In the genomic region with DNA sequence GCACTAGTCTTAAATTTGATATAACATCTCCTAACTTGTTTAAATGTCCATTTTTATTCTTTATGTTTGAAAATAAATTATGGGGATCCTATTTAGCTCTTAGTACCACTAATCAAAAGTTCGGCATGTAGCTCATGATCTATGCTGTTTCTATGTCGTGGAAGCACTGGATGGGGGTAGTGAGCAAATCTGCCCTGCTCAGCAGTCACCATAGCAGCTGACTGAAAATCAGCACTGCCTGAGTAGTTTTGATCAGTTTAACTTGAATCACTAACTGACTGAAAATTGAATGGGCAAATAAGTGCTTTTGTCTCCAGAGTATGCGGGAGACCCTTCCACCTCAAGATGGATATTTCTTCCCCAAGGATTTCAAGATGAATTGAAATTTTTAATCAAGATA, we compare ENCODE assay signal across 24 cellular contexts. TPM values are rescaled to one million over a fixed set of nuclear protein-coding genes. Genes with fewer than 3 reads are reported as not detected.
DNase-seq lines count a peak whose midpoint lies in the region; TF ChIP-seq lines count a peak whose summit lies in the region.
"Had no signal": no experiment of that assay in that cellular context is flagged by ENCODE, and none has a peak within 500 bp of the region (broad histone marks: within the 10 kb centered on the region; RNA-seq: fewer than 3 reads in every experiment).

No MANE protein-coding gene starts in this region.

- H3K4me1 Mint-ChIP-seq in CD8-positive, alpha-beta memory T cell = no peaks in the 10 kb centered on the region
- H3K4me1 Mint-ChIP-seq: CD4-positive, CD25-positive, alpha-beta regulatory T cell; stimulated activated memory B cell treated with anti-CD40 and anti-IgM and Interleukin-4, amounts not matched to agents 10 μg/mL and 1 μg/mL and 100 μg/mL, for 72 hours had no signal

- no peaks in the 10 kb centered on the region for H3K27me3 ChIP-seq in ascending aorta
- no peaks in the 10 kb centered on the region for H3K27me3 ChIP-seq in CD8-positive, alpha-beta memory T cell (ENCODE audit: insufficient read depth, low read length, poor library complexity, severe bottlenecking)
- H3K27me3 ChIP-seq: esophagus muscularis mucosa had no signal

- TF ChIP-seq CTCF in ascending aorta (IDR thresholded peaks at IDR 0.05) = no peak

- intact Hi-C loops in ascending aorta (cut with DNase I) = loop anchor here (5.0 kb wide), 1 partner anchor 1198 kb away; the partner anchor contains the start of gene ANXA5

- H3K9me3 ChIP-seq in ascending aorta = no peaks in the 10 kb centered on the region
- H3K9me3 ChIP-seq in CD8-positive, alpha-beta memory T cell (ENCODE audit: low read length) = no peaks in the 10 kb centered on the region
- H3K9me3 ChIP-seq: esophagus muscularis mucosa had no signal

- H3K9me3 Mint-ChIP-seq in CD8-positive, alpha-beta memory T cell = no peaks in the 10 kb centered on the region
- H3K9me3 Mint-ChIP-seq: activated naive CD4-positive, alpha-beta T cell treated with anti-CD3 and anti-CD28 coated beads for 36 hours; activated T-cell treated with anti-CD3 and anti-CD28 coated beads, Interleukin-2, amount 50 U/mL, for 24 hours; CD4-positive, CD25-positive, alpha-beta regulatory T cell; natural killer cell treated with Interleukin-12 subunit alpha and Interleukin-12 subunit beta and Interleukin-15 and Interleukin-18, amount 100 ng/mL, for 72 hours; stimulated activated memory B cell treated with anti-CD40 and anti-IgM and Interleukin-4, amounts not matched to agents 10 μg/mL and 1 μg/mL and 100 μg/mL, for 72 hours had no signal

- H3K4me3 ChIP-seq in ascending aorta = no peak overlapping the region
- no peak overlapping the region for H3K4me3 ChIP-seq in CD8-positive, alpha-beta memory T cell (ENCODE audit: low read length)
- H3K4me3 ChIP-seq: esophagus muscularis mucosa had no signal

- peaks cover 0 to 2% (median 0%) of the 10 kb centered on the region in 3 donors for H3K36me3 Mint-ChIP-seq in CD8-positive, alpha-beta memory T cell
- H3K36me3 Mint-ChIP-seq: natural killer cell treated with Interleukin-12 subunit alpha and Interleukin-12 subunit beta and Interleukin-15 and Interleukin-18, amount 100 ng/mL, for 72 hours had no signal

- no peaks in the 10 kb centered on the region for H3K36me3 ChIP-seq in ascending aorta
- no peaks in the 10 kb centered on the region for H3K36me3 ChIP-seq in CD8-positive, alpha-beta memory T cell (ENCODE audit: insufficient read depth, low read length)

- CTCF ChIA-PET in CD8-positive, alpha-beta memory T cell (lab: Charles Lee) = no interaction called here

- H3K4me1 ChIP-seq in ascending aorta = peaks cover 0 to 40% of the 10 kb centered on the region in 2 donors
- H3K4me1 ChIP-seq in CD8-positive, alpha-beta memory T cell (ENCODE audit: insufficient read depth, low read length) = no peaks in the 10 kb centered on the region

- H3K27ac Mint-ChIP-seq in CD8-positive, alpha-beta memory T cell = no peak overlapping the region
- H3K27ac Mint-ChIP-seq: activated CD8-positive, alpha-beta T cell treated with anti-CD3 and anti-CD28 coated beads, Interleukin-2, amount 10 ng/mL, durations not matched to agents 7 days and 5 days; activated naive CD4-positive, alpha-beta T cell treated with anti-CD3 and anti-CD28 coated beads for 36 hours; activated T-cell treated with anti-CD3 and anti-CD28 coated beads, Interleukin-2, amount 50 U/mL, for 24 hours; CD4-positive, CD25-positive, alpha-beta regulatory T cell; natural killer cell treated with Interleukin-12 subunit alpha and Interleukin-12 subunit beta and Interleukin-15 and Interleukin-18, amount 100 ng/mL, for 72 hours; stimulated activated memory B cell treated with anti-CD40 and anti-IgM and Interleukin-4, amounts not matched to agents 10 μg/mL and 1 μg/mL and 100 μg/mL, for 72 hours had no signal

- POLR2A ChIA-PET in CD8-positive, alpha-beta memory T cell (lab: Charles Lee) = no interaction called here

- no peaks in the 10 kb centered on the region for H3K27me3 Mint-ChIP-seq in CD8-positive, alpha-beta memory T cell
- H3K27me3 Mint-ChIP-seq: activated T-cell treated with anti-CD3 and anti-CD28 coated beads, Interleukin-2, amount 50 U/mL, for 24 hours; CD4-positive, CD25-positive, alpha-beta regulatory T cell; natural killer cell treated with Interleukin-12 subunit alpha and Interleukin-12 subunit beta and Interleukin-15 and Interleukin-18, amount 100 ng/mL, for 72 hours; stimulated activated memory B cell treated with anti-CD40 and anti-IgM and Interleukin-4, amounts not matched to agents 10 μg/mL and 1 μg/mL and 100 μg/mL, for 72 hours had no signal

- no peak overlapping the region for H3K4me3 Mint-ChIP-seq in CD8-positive, alpha-beta memory T cell
- H3K4me3 Mint-ChIP-seq: activated CD8-positive, alpha-beta T cell treated with anti-CD3 and anti-CD28 coated beads, Interleukin-2, amount 10 ng/mL, durations not matched to agents 7 days and 5 days; activated naive CD4-positive, alpha-beta T cell treated with anti-CD3 and anti-CD28 coated beads for 36 hours; activated T-cell treated with anti-CD3 and anti-CD28 coated beads, Interleukin-2, amount 50 U/mL, for 24 hours; CD4-positive, CD25-positive, alpha-beta regulatory T cell; natural killer cell treated with Interleukin-12 subunit alpha and Interleukin-12 subunit beta and Interleukin-15 and Interleukin-18, amount 100 ng/mL, for 72 hours; stimulated activated memory B cell treated with anti-CD40 and anti-IgM and Interleukin-4, amounts not matched to agents 10 μg/mL and 1 μg/mL and 100 μg/mL, for 72 hours had no signal

- peak overlapping the region; percentile 60 to 73 for H3K27ac ChIP-seq in ascending aorta
- H3K27ac ChIP-seq in CD8-positive, alpha-beta memory T cell (ENCODE audit: low read depth, low read length) = no peak overlapping the region
- H3K27ac ChIP-seq: esophagus muscularis mucosa, RWPE1 had no signal

- DNase-seq in HK-2 (ENCODE audit: unreplicated experiment) (peak; percentile 38), ascending aorta (ENCODE audit: low spot score in 2 of 2) (no peak), iris pigment epithelial cell (ENCODE audit: low read depth) (peak; percentile 34), retina (peak; percentile 12), OCI-M2 (lab: John Stamatoyannopoulos, UW; ENCODE audit: unreplicated experiment) (no peak), NCI-H1930 (lab: John Stamatoyannopoulos, UW) (no peak)
- DNase-seq in activated effector memory CD4-positive, alpha-beta T cell treated with Interleukin-2 at 50 U/mL for 16 hours = no peak
- DNase-seq in CD8-positive, alpha-beta memory T cell = no peak
- DNase-seq: activated CD4-positive, CD25-positive, alpha-beta regulatory T cell treated with anti-CD3 and anti-CD28 coated beads, Interleukin-2, amount 50 U/mL, for 72 hours; activated CD8-positive, alpha-beta T cell treated with anti-CD3 and anti-CD28 coated beads, Interleukin-2, amount 10 ng/mL, durations not matched to agents 7 days and 5 days; activated naive CD4-positive, alpha-beta T cell treated with anti-CD3 and anti-CD28 coated beads for 36 hours; activated T-cell treated with anti-CD3 and anti-CD28 coated beads, Interleukin-2, amount 50 U/mL, for 24 hours; amygdala; CD4-positive, CD25-positive, alpha-beta regulatory T cell; DMS 273 treated with DMSO at 0.1 percent for 48 hours; effector CD4-positive, alpha-beta T cell; GOT3; left cardiac atrium; NCI-H1105 treated with DMSO at 0.1 percent for 48 hours; NCI-H2081 treated with DMSO at 0.1 percent for 48 hours had no signal

RNA-seq across cellular contexts. Expression of gene NUDT6, which starts 27.6 kb away (rescaled TPM):
- 11.6 TPM for total RNA-seq in ascending aorta
- 1 to 10 TPM; 4.3 to 5.5 TPM for total RNA-seq in CD8-positive, alpha-beta memory T cell
- polyA plus RNA-seq in CD8-positive, alpha-beta memory T cell = 1.6 TPM

Comparison
In these comparisons a context has a peak if more than half of its experiments do, and no peak if none do; other contexts are left out.
1. DNase-seq: peak in HK-2 (single experiment), iris pigment epithelial cell (single experiment) and retina (single experiment); none in ascending aorta (0 of 2), OCI-M2 (single experiment), NCI-H1930 (0 of 2), activated effector memory CD4-positive, alpha-beta T cell treated with Interleukin-2 at 50 U/mL for 16 hours (single experiment) and CD8-positive, alpha-beta memory T cell (0 of 5).